Comparison of ENCODE assay signal across 14 cellular contexts in the genomic region with DNA sequence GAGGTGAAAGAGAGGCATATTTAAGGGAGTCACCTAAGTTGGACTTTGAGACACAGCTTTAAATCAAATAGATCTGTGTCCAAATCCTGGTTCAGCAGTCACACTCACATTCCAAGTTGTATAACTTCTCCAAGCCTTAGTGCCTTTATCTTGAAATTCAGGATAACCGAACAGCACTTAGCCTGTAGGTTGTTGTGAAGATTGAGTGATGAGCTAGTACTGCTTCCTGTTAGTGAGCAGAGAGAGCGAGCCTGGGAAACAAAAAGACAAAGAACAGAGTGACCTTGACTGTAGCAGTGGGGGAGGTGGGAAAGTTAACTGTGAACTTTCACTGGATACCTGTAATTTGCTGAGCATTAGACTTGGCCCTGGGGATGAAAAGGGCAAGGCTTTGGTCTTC. TPM values are rescaled to one million over a fixed set of nuclear protein-coding genes. Genes with fewer than 3 reads are reported as not detected.
A peak's percentile ranks its signal among the peaks of the same experiment; 100 is the strongest.
DNase-seq lines count a peak whose midpoint lies in the region; ATAC-seq and TF ChIP-seq lines count a peak whose summit lies in the region.
"Had no signal": no experiment of that assay in that cellular context is flagged by ENCODE, and none has a peak within 500 bp of the region (broad histone marks: within the 10 kb centered on the region; RNA-seq: fewer than 3 reads in every experiment).

No MANE protein-coding gene starts in this region.

- H3K36me3 Mint-ChIP-seq in memory B cell, result peaks cover 6% of the 10 kb centered on the region

- no peaks in the 10 kb centered on the region for H3K27me3 Mint-ChIP-seq in memory B cell

- H3K9me3 Mint-ChIP-seq in memory B cell, result no peaks in the 10 kb centered on the region

- no peak overlapping the region for H3K4me3 Mint-ChIP-seq in memory B cell

- peaks cover 38 to 58% (median 46%) of the 10 kb centered on the region in 10 experiments for H3K4me1 ChIP-seq in BLaER1 treated with 17β-estradiol and CSF1 and Interleukin-3, amounts not matched to agents 10 nM and 100 nM
- peaks cover 9% of the 10 kb centered on the region for H3K4me1 ChIP-seq in colonic mucosa

- intact Hi-C loops in colonic mucosa (cut with DNase I), result no loop called here

- DNase-seq in HuH-7.5 (ENCODE audit: low spot score) (peak; percentile 63), colonic mucosa (no peak), memory B cell (ENCODE audit: low spot score in 2 of 2) (no peak), kidney tubule cell (ENCODE audit: low spot score) (no peak), SW 1271 (lab: John Stamatoyannopoulos, UW) (no peak), NCI-H446 treated with DMSO at 0.1 percent for 48 hours (lab: John Stamatoyannopoulos, UW) (no peak)
- DNase-seq: erythroblast, NCI-H2171 had no signal

- no peaks in the 10 kb centered on the region for H3K27me3 ChIP-seq in BLaER1 treated with 17β-estradiol and CSF1 and Interleukin-3, amounts not matched to agents 10 nM and 100 nM
- no peaks in the 10 kb centered on the region for H3K27me3 ChIP-seq in colonic mucosa
- H3K27me3 ChIP-seq: adrenal gland had no signal

- peaks cover 94 to 100% (median 97%) of the 10 kb centered on the region in 11 experiments for H4K20me1 ChIP-seq in BLaER1 treated with 17β-estradiol and CSF1 and Interleukin-3, amounts not matched to agents 10 nM and 100 nM

- TF ChIP-seq CTCF in colonic mucosa (IDR thresholded peaks at IDR 0.05), result no peak

- H3K36me3 ChIP-seq in BLaER1 treated with 17β-estradiol and CSF1 and Interleukin-3, amounts not matched to agents 10 nM and 100 nM, result peaks cover 8 to 56% (median 36%) of the 10 kb centered on the region in 11 experiments
- no peaks in the 10 kb centered on the region for H3K36me3 ChIP-seq in colonic mucosa
- H3K36me3 ChIP-seq: adrenal gland, prostate gland had no signal

- H3K4me1 Mint-ChIP-seq in memory B cell, result peaks cover 30% of the 10 kb centered on the region

- H3K27ac ChIP-seq in BLaER1 treated with 17β-estradiol and CSF1 and Interleukin-3, amounts not matched to agents 10 nM and 100 nM, result peak overlapping the region in 5 of 11 experiments; percentile 0 to 32 (median 2); a peak in 4 of 22 replicates
- H3K27ac ChIP-seq in colonic mucosa, result peak overlapping the region; percentile 7
- H3K27ac ChIP-seq: prostate gland, RWPE1 had no signal

- H3K9ac ChIP-seq in BLaER1 treated with 17β-estradiol and CSF1 and Interleukin-3, amounts not matched to agents 10 nM and 100 nM, result 0 out of 22 replicates have a peak overlapping the region, but pooled peaks of 2 of the 11 experiments have one; percentile 7 to 50
- H3K9ac ChIP-seq in colonic mucosa (ENCODE audit: low read depth in 2 of 2, low read length in 2 of 2), result peak overlapping the region in 1 of 2 donors; percentile 14

- H3K9me3 ChIP-seq in BLaER1 treated with 17β-estradiol and CSF1 and Interleukin-3, amounts not matched to agents 10 nM and 100 nM (replicated peaks in 1 of 11), result peaks cover 0 to 8% (median 0%) of the 10 kb centered on the region in 11 experiments; a peak in 4 of 22 replicates
- no peaks in the 10 kb centered on the region for H3K9me3 ChIP-seq in colonic mucosa
- H3K9me3 ChIP-seq: adrenal gland, prostate gland had no signal

- peak overlapping the region; percentile 18 for H3K27ac Mint-ChIP-seq in memory B cell

- ATAC-seq in memory B cell (ENCODE audit: low read depth), result no peak
- ATAC-seq in HG03439 (IDR thresholded peaks at IDR 0.05; ENCODE audit: unreplicated experiment), result no peak
- ATAC-seq: activated CD4-positive, CD25-positive, alpha-beta regulatory T cell treated with anti-CD3 and anti-CD28 coated beads, Interleukin-2, amount 50 U/mL, for 24 hours had no signal

- no peak overlapping the region for H3K4me3 ChIP-seq in BLaER1 treated with 17β-estradiol and CSF1 and Interleukin-3, amounts not matched to agents 10 nM and 100 nM
- no peak overlapping the region for H3K4me3 ChIP-seq in colonic mucosa
- H3K4me3 ChIP-seq: adrenal gland, prostate gland had no signal

- peak overlapping the region in 8 of 11 experiments; percentile 30 to 66 (median 51); a peak in 7 of 22 replicates for H3K4me2 ChIP-seq in BLaER1 treated with 17β-estradiol and CSF1 and Interleukin-3, amounts not matched to agents 10 nM and 100 nM

RNA-seq across cellular contexts. Expression of a gene that starts 22.4 kb away (rescaled TPM):
- 10 to 100 TPM; 29.7 TPM for total RNA-seq in colonic mucosa

RNA-seq across cellular contexts. Expression of a gene that starts 38.8 kb away (rescaled TPM):
- total RNA-seq in colonic mucosa, result 1 to 10 TPM; 5.3 to 5.4 TPM

RNA-seq across cellular contexts. Expression of a gene that starts 51.6 kb away (rescaled TPM):
- 100 to 1,000 TPM; 332 to 540 TPM for total RNA-seq in colonic mucosa

RNA-seq across cellular contexts. Expression of a gene that starts 56.3 kb away (rescaled TPM):
- 100 to 1,000 TPM; 571 to 818 TPM for total RNA-seq in colonic mucosa
